ENCODE assay signal across 10 cellular contexts in genomic region chr19:53308339-53308811, GRCh38. TPM values are rescaled to one million over a fixed set of nuclear protein-coding genes. Genes with fewer than 3 reads are reported as not detected.
A peak's percentile ranks its signal among the peaks of the same experiment; 100 is the strongest.
DNase-seq lines count a peak whose midpoint lies in the region; ATAC-seq and TF ChIP-seq lines count a peak whose summit lies in the region.
"Had no signal": no experiment of that assay in that cellular context is flagged by ENCODE, and none has a peak within 500 bp of the region (broad histone marks: within the 10 kb centered on the region; RNA-seq: fewer than 3 reads in every experiment).

No MANE protein-coding gene starts in this region.

- no peaks in the 10 kb centered on the region for H3K79me2 ChIP-seq in Karpas-422 (ENCODE audit: low read length)

- no peaks in the 10 kb centered on the region for H3K9me3 ChIP-seq in ascending aorta
- no peaks in the 10 kb centered on the region for H3K9me3 ChIP-seq in upper lobe of right lung
- H3K9me3 ChIP-seq in Karpas-422 (ENCODE audit: low read length), result no peaks in the 10 kb centered on the region

- H3K36me3 ChIP-seq in ascending aorta, result no peaks in the 10 kb centered on the region
- no peaks in the 10 kb centered on the region for H3K36me3 ChIP-seq in upper lobe of right lung
- H3K36me3 ChIP-seq in Karpas-422 (ENCODE audit: insufficient read depth, low read length), result no peaks in the 10 kb centered on the region

- no peaks in the 10 kb centered on the region for H4K20me1 ChIP-seq in Karpas-422 (ENCODE audit: insufficient read depth, low read depth, low read length)

- H3K27me3 ChIP-seq in ascending aorta (no peaks in the 10 kb centered on the region), upper lobe of right lung (peaks cover 43% of the 10 kb centered on the region), Karpas-422 (ENCODE audit: low read length) (no peaks in the 10 kb centered on the region)

- H3K9me2 ChIP-seq in Karpas-422 (replicated peaks; ENCODE audit: insufficient read depth, low read length), result no peaks in the 10 kb centered on the region

- peak in 2 of 3 experiments; percentile 8 to 32 for TF ChIP-seq CTCF in ascending aorta (IDR thresholded peaks at IDR 0.05)
- peak; percentile 51 for TF ChIP-seq CTCF in upper lobe of right lung (IDR thresholded peaks at IDR 0.05)

- DNase-seq in stimulated activated CD4-positive, alpha-beta T cell treated with anti-CD3 and anti-CD28 coated beads, Interleukin-1b, Interleukin-23, amount 100 ng/mL, for 48 hours, result peak; percentile 8
- no peak for DNase-seq in stimulated activated CD4-positive, alpha-beta T cell treated with anti-CD3 and anti-CD28 coated beads, Interleukin-12 subunit alpha, Interleukin-12 subunit beta, amount 100 ng/mL, for 4 hours
- DNase-seq in ascending aorta (ENCODE audit: low spot score in 2 of 2), result no peak
- peak; percentile 1 for DNase-seq in inferior parietal cortex (ENCODE audit: extremely low spot score)
- DNase-seq in upper lobe of right lung, result peak; percentile 70
- DNase-seq in Karpas-422, result no peak

- H3K9ac ChIP-seq in Karpas-422 (ENCODE audit: low read length), result no peak overlapping the region

- H2AFZ ChIP-seq in Karpas-422 (ENCODE audit: low read length), result no peak overlapping the region

- H3K4me2 ChIP-seq in Karpas-422 (ENCODE audit: low read depth, low read length, poor library complexity, severe bottlenecking), result no peak overlapping the region

- peak; percentile 61 for ATAC-seq in upper lobe of right lung
- no peak for ATAC-seq in GM18517 (IDR thresholded peaks at IDR 0.05; ENCODE audit: unreplicated experiment)
- no peak for ATAC-seq in GM21423 (IDR thresholded peaks at IDR 0.05; ENCODE audit: unreplicated experiment)

- H3K27ac ChIP-seq in ascending aorta (no peak overlapping the region), upper lobe of right lung (no peak overlapping the region), Karpas-422 (ENCODE audit: low read length) (no peak overlapping the region)
- H3K27ac ChIP-seq: HL-60 had no signal

- H3K4me1 ChIP-seq in ascending aorta (no peaks in the 10 kb centered on the region), upper lobe of right lung (no peaks in the 10 kb centered on the region), Karpas-422 (ENCODE audit: low read length) (no peaks in the 10 kb centered on the region)

- H3K4me3 ChIP-seq in ascending aorta (no peak overlapping the region), upper lobe of right lung (no peak overlapping the region), Karpas-422 (ENCODE audit: low read length) (no peak overlapping the region)

- intact Hi-C loops in ascending aorta (cut with DNase I) (no loop called here), upper lobe of right lung (cut with DNase I) (no loop called here)

RNA-seq across cellular contexts. Expression of gene ZNF845, which starts 25.2 kb away (rescaled TPM):
- 3.1 TPM for total RNA-seq in ascending aorta
- 7.8 TPM for total RNA-seq in upper lobe of right lung
- 8.9 and 18.7 TPM in 2 replicates for total RNA-seq in Karpas-422 (2014; rRNA removed; shearing (Covaris generic); ENCODE audit: low replicate concordance)

RNA-seq across cellular contexts. Expression of gene VN1R4, which starts 40.9 kb away (rescaled TPM):
- total RNA-seq in ascending aorta, result not detected
- total RNA-seq in upper lobe of right lung, result not detected
- total RNA-seq in Karpas-422 (2014; rRNA removed; shearing (Covaris generic); ENCODE audit: low replicate concordance), result not detected in 2 replicates
- total RNA-seq: T-helper 2 cell treated with Interferon-gamma antibody and Interleukin-4, amounts not matched to agents 100 ng/mL and 5 ng/mL, for 36 hours had no signal

RNA-seq across cellular contexts. Expression of gene VN1R2, which starts 50.3 kb away (rescaled TPM):
- total RNA-seq in ascending aorta (not detected), upper lobe of right lung (not detected)
- total RNA-seq in Karpas-422 (2014; rRNA removed; shearing (Covaris generic); ENCODE audit: low replicate concordance), result not detected in 2 replicates
- total RNA-seq: T-helper 2 cell treated with Interferon-gamma antibody and Interleukin-4, amounts not matched to agents 100 ng/mL and 5 ng/mL, for 36 hours had no signal

RNA-seq across cellular contexts. Expression of gene ZNF677, which starts 53.7 kb away (rescaled TPM):
- total RNA-seq in ascending aorta, result 3.7 TPM
- total RNA-seq in upper lobe of right lung, result 16.2 TPM
- total RNA-seq in Karpas-422 (2014; rRNA removed; shearing (Covaris generic); ENCODE audit: low replicate concordance), result not detected in 2 replicates

RNA-seq across cellular contexts. Expression of gene ZNF525, which starts 57.1 kb away (rescaled TPM):
- total RNA-seq in ascending aorta (3.0 TPM), upper lobe of right lung (9.4 TPM)
- 24.8 and 47.1 TPM in 2 replicates for total RNA-seq in Karpas-422 (2014; rRNA removed; shearing (Covaris generic); ENCODE audit: low replicate concordance)

Comparison
In these comparisons a context has a peak if more than half of its experiments do, and no peak if none do; other contexts are left out.
1. DNase-seq: peak in stimulated activated CD4-positive, alpha-beta T cell treated with anti-CD3 and anti-CD28 coated beads, Interleukin-1b, Interleukin-23, amount 100 ng/mL, for 48 hours (single experiment), inferior parietal cortex (single experiment) and upper lobe of right lung (single experiment); none in stimulated activated CD4-positive, alpha-beta T cell treated with anti-CD3 and anti-CD28 coated beads, Interleukin-12 subunit alpha, Interleukin-12 subunit beta, amount 100 ng/mL, for 4 hours (single experiment), ascending aorta (0 of 2) and Karpas-422 (single experiment).